12 cellular contexts compared by ENCODE assay signal in the genomic region with DNA sequence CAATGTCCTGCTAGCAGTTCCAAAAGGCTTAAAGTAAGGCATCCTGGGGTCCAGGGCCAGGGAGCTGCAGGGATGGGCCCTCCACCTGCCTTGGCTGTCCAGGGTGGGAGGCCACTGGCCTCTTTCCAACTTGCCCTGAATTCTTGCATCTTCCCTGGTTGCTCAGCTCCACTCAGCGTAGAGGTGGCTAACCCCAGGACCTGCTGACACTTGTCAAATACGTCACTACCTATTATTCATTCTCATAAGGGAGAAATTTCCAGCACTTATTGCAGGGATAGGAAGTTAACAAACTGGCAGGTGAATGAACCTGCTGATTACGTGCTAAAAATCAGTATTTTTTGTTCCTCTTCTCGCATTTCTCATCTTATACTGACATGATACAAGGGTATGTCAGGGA.
DNase-seq lines count a peak whose midpoint lies in the region; ATAC-seq and TF ChIP-seq lines count a peak whose summit lies in the region.
"Had no signal": no experiment of that assay in that cellular context is flagged by ENCODE, and none has a peak within 500 bp of the region (broad histone marks: within the 10 kb centered on the region; RNA-seq: fewer than 3 reads in every experiment).

No MANE protein-coding gene starts in this region.

- no peak overlapping the region for H3K4me3 ChIP-seq in epithelial cell of esophagus (ENCODE audit: low read length)
- H3K4me3 ChIP-seq in neural cell (ENCODE audit: low read length): peak overlapping the region; percentile 43

- no peaks in the 10 kb centered on the region for H3K9me3 ChIP-seq in neural cell (ENCODE audit: low read length)

- H3K79me2 ChIP-seq in neural cell (replicated peaks; ENCODE audit: insufficient read depth, low read length): no peaks in the 10 kb centered on the region

- no peaks in the 10 kb centered on the region for H4K20me1 ChIP-seq in neural cell (ENCODE audit: insufficient read depth)

- no peaks in the 10 kb centered on the region for H3K36me3 ChIP-seq in neural cell (ENCODE audit: insufficient read depth, low read length)

- TF ChIP-seq EP300 in neural cell (conservative IDR thresholded peaks at IDR 0.05; ENCODE audit: poor library complexity, severe bottlenecking): no peak

- DNase-seq in HPDE6-E6E7 (ENCODE audit: extremely low spot score) (peak; percentile 90), NCI-H460 (ENCODE audit: extremely low read depth, low read depth) (peak; percentile 39), epithelial cell of esophagus (ENCODE audit: low read depth) (peak; percentile 90), A172 (ENCODE audit: low spot score) (no peak), Kasumi-1 (lab: John Stamatoyannopoulos, UW) (no peak)
- DNase-seq: CD4-positive, alpha-beta T cell; GF-D8; NCI-H1105 treated with DMSO at 0.1 percent for 48 hours; NCI-H345 had no signal

- peak overlapping the region; percentile 83 for H3K27ac ChIP-seq in neural cell (ENCODE audit: low read length)

- no peaks in the 10 kb centered on the region for H3K9me2 ChIP-seq in neural cell (ENCODE audit: insufficient read depth, low read length)

- H3K9ac ChIP-seq in neural cell (ENCODE audit: low read length): peak overlapping the region; percentile 54

- H2AFZ ChIP-seq in neural cell (ENCODE audit: low read depth, low read length): no peak overlapping the region

- no peak overlapping the region for H3K4me2 ChIP-seq in neural cell (ENCODE audit: low read length)

- TF ChIP-seq CTCF in epithelial cell of esophagus (IDR thresholded peaks at IDR 0.05; ENCODE audit: insufficient read depth, low read depth, low read length, missing control alignments): no peak
- TF ChIP-seq CTCF in neural cell (IDR thresholded peaks at IDR 0.05; ENCODE audit: poor library complexity, severe bottlenecking): no peak

- H3K27me3 ChIP-seq in neural cell (ENCODE audit: insufficient read depth, low read depth, low read length): no peaks in the 10 kb centered on the region

- no peak for TF ChIP-seq RAD21 in neural cell (conservative IDR thresholded peaks at IDR 0.05)

- H3F3A ChIP-seq in neural cell (ENCODE audit: insufficient read depth, low read length, poor library complexity, severe bottlenecking): no peaks in the 10 kb centered on the region

- no peak for ATAC-seq in GM19328 (IDR thresholded peaks at IDR 0.05; ENCODE audit: unreplicated experiment)
- ATAC-seq: Right ventricle myocardium inferior had no signal

TF ChIP-seq in neural cell, 6 proteins besides CTCF, POLR2A, EP300 and RAD21:
- TF ChIP-seq POLR2AphosphoS5 (IDR thresholded peaks at IDR 0.05) (no peak), SMC3 (conservative IDR thresholded peaks at IDR 0.05; ENCODE audit: poor library complexity) (no peak), TAF1 (IDR thresholded peaks at IDR 0.05; ENCODE audit: low read depth) (no peak), EZH2 (IDR thresholded peaks at IDR 0.05; ENCODE audit: borderline replicate concordance, insufficient read depth, low read length, poor library complexity, severe bottlenecking) (no peak), MXI1 (conservative IDR thresholded peaks at IDR 0.05; ENCODE audit: poor library complexity, severe bottlenecking) (no peak)
- TF ChIP-seq, protein P1, sequence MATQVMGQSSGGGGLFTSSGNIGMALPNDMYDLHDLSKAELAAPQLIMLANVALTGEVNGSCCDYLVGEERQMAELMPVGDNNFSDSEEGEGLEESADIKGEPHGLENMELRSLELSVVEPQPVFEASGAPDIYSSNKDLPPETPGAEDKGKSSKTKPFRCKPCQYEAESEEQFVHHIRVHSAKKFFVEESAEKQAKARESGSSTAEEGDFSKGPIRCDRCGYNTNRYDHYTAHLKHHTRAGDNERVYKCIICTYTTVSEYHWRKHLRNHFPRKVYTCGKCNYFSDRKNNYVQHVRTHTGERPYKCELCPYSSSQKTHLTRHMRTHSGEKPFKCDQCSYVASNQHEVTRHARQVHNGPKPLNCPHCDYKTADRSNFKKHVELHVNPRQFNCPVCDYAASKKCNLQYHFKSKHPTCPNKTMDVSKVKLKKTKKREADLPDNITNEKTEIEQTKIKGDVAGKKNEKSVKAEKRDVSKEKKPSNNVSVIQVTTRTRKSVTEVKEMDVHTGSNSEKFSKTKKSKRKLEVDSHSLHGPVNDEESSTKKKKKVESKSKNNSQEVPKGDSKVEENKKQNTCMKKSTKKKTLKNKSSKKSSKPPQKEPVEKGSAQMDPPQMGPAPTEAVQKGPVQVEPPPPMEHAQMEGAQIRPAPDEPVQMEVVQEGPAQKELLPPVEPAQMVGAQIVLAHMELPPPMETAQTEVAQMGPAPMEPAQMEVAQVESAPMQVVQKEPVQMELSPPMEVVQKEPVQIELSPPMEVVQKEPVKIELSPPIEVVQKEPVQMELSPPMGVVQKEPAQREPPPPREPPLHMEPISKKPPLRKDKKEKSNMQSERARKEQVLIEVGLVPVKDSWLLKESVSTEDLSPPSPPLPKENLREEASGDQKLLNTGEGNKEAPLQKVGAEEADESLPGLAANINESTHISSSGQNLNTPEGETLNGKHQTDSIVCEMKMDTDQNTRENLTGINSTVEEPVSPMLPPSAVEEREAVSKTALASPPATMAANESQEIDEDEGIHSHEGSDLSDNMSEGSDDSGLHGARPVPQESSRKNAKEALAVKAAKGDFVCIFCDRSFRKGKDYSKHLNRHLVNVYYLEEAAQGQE (IDR thresholded peaks at IDR 0.05; ENCODE audit: borderline replicate concordance): no peak

Comparison
In these comparisons a context has a peak if more than half of its experiments do, and no peak if none do; other contexts are left out.
1. DNase-seq: peak in HPDE6-E6E7 (single experiment), NCI-H460 (single experiment) and epithelial cell of esophagus (single experiment); none in A172 (single experiment) and Kasumi-1 (0 of 2).